17 cellular contexts compared by ENCODE assay signal in the genomic region with DNA sequence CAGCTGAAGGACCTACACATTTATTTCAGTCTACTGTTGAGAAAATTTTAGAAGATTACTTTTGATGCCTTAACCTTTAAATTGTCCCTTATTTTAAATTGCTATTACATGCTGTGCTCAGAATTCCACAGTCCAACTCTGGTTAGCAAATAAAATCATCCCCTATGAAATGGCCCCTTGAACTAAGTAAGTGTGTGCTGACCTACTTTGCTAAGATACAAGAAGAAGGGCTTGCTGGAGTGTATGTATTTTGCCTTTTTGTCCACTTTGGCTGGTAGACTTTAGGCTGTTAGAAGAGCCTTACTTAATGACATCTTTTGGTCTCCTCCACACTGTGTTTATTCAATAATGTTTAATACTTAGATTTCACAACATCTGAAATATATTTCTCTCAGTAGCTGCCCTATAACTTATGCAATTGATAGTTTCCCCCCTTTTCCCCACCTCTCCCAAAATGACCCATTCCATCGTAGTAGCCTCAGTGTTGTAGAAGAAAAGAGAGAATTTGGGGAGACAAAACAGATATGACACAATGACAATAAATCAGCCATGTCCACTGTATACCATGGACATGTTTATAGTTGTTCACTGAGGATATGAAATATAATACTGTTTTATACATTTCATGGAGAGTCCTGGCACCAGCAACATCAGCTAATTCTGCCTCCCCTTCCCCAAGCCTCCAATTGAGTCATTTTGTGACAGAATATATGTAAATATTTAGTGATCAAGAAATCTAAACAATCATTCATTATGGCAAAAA.
DNase-seq lines count a peak whose midpoint lies in the region; FAIRE-seq and TF ChIP-seq lines count a peak whose summit lies in the region.
"Had no signal": no experiment of that assay in that cellular context is flagged by ENCODE, and none has a peak within 500 bp of the region (broad histone marks: within the 10 kb centered on the region; RNA-seq: fewer than 3 reads in every experiment).

No MANE protein-coding gene starts in this region.

- H3K9me3 Mint-ChIP-seq in CD14-positive monocyte = peaks cover 5 to 16% (median 9%) of the 10 kb centered on the region in 7 donors
- no peaks in the 10 kb centered on the region for H3K9me3 Mint-ChIP-seq in osteocyte (ENCODE audit: unreplicated experiment)

- H3K4me3 Mint-ChIP-seq in CD14-positive monocyte (no peak overlapping the region), osteocyte (ENCODE audit: unreplicated experiment) (no peak overlapping the region)

- H3K27ac ChIP-seq in SU-DHL-6 (ENCODE audit: low read depth, low read length) = peak overlapping the region; percentile 99
- peak overlapping the region; percentile 23 for H3K27ac ChIP-seq in substantia nigra (ENCODE audit: low read depth, low read length, poor library complexity, severe bottlenecking)
- H3K27ac ChIP-seq: C4-2B, HL-60 had no signal

- peaks cover 0 to 1% (median 0%) of the 10 kb centered on the region in 3 donors for H3K27me3 Mint-ChIP-seq in CD14-positive monocyte (ENCODE audit: low read depth in 3 of 3)
- H3K27me3 Mint-ChIP-seq in osteocyte (ENCODE audit: unreplicated experiment) = no peaks in the 10 kb centered on the region

- H2AFZ ChIP-seq in SU-DHL-6 (ENCODE audit: low read depth, low read length, severe bottlenecking) = no peak overlapping the region

- DNase-seq in H54 (ENCODE audit: insufficient read length, low spot score) (no peak), fibroblast of villous mesenchyme (ENCODE audit: low read depth) (peak; percentile 19), substantia nigra (lab: John Stamatoyannopoulos, UW) (no peak), NCI-H524 (lab: John Stamatoyannopoulos, UW) (no peak), CD14-positive monocyte (ENCODE audit: low spot score) (no peak), osteocyte (ENCODE audit: extremely low spot score, unreplicated experiment) (no peak)
- DNase-seq: ACHN, DMS79 treated with DMSO at 0.1 percent for 48 hours, NCI-H187, NCI-H2107, NCI-H510A, NCI-H82 had no signal

- peak overlapping the region; percentile 50 for H3K9ac ChIP-seq in SU-DHL-6 (ENCODE audit: low read length)

- H3K36me3 ChIP-seq in SU-DHL-6 (ENCODE audit: low read length) = no peaks in the 10 kb centered on the region
- H3K36me3 ChIP-seq: HAP-1 had no signal

- intact Hi-C loops in CD14-positive monocyte (cut with micrococcal nuclease) = no loop called here

- no peaks in the 10 kb centered on the region for H3K9me3 ChIP-seq in SU-DHL-6 (ENCODE audit: insufficient read depth, low read length)
- H3K9me3 ChIP-seq: HAP-1 had no signal

- H3K36me3 Mint-ChIP-seq in CD14-positive monocyte = peaks cover 14 to 17% of the 10 kb centered on the region in 2 donors
- H3K36me3 Mint-ChIP-seq in osteocyte (ENCODE audit: unreplicated experiment) = peaks cover 10% of the 10 kb centered on the region

- peak overlapping the region; percentile 54 for H3K4me3 ChIP-seq in SU-DHL-6 (ENCODE audit: insufficient read depth, low read length, poor library complexity, severe bottlenecking)
- H3K4me3 ChIP-seq in fibroblast of villous mesenchyme (ENCODE audit: low read depth, low read length) = no peak overlapping the region
- H3K4me3 ChIP-seq: HAP-1 had no signal

- H4K20me1 ChIP-seq in SU-DHL-6 (ENCODE audit: low read depth, low read length) = no peaks in the 10 kb centered on the region

- peaks cover 42% of the 10 kb centered on the region for H3K79me2 ChIP-seq in SU-DHL-6 (ENCODE audit: insufficient read depth, low read length)

- TF ChIP-seq POLR2A in H54 (IDR thresholded peaks at IDR 0.05; ENCODE audit: low read depth, low read length) = no peak

- peak; percentile 15 for FAIRE-seq in H54 (lab: Jason Lieb, UNC)
- FAIRE-seq: HTR-8/SVneo had no signal

- H3K27ac Mint-ChIP-seq in CD14-positive monocyte (peak overlapping the region in 1 of 7 donors; percentile 57), osteocyte (ENCODE audit: unreplicated experiment) (no peak overlapping the region)

- peaks cover 44% of the 10 kb centered on the region for H3F3A ChIP-seq in SU-DHL-6 (ENCODE audit: insufficient read depth)

- H3K4me1 Mint-ChIP-seq in CD14-positive monocyte (peaks cover 23% of the 10 kb centered on the region), osteocyte (ENCODE audit: unreplicated experiment) (peaks cover 1% of the 10 kb centered on the region)

- H3K4me2 ChIP-seq in SU-DHL-6 (ENCODE audit: low read depth, low read length, poor library complexity, severe bottlenecking) = peak overlapping the region; percentile 80

- H3K9me2 ChIP-seq in SU-DHL-6 (replicated peaks; ENCODE audit: insufficient read depth, low read length) = no peaks in the 10 kb centered on the region

- no peaks in the 10 kb centered on the region for H3K27me3 ChIP-seq in SU-DHL-6 (ENCODE audit: low read length)

- TF ChIP-seq CTCF in SU-DHL-6 (IDR thresholded peaks at IDR 0.05; ENCODE audit: insufficient read depth, low read length, poor library complexity, severe bottlenecking) = no peak
- no peak for TF ChIP-seq CTCF in fibroblast of villous mesenchyme (IDR thresholded peaks at IDR 0.05; ENCODE audit: insufficient read depth, low read depth, low read length)
- no peak for TF ChIP-seq CTCF in CD14-positive monocyte (IDR thresholded peaks at IDR 0.05)
- TF ChIP-seq CTCF in osteocyte (IDR thresholded peaks at IDR 0.05) = no peak
